Comparison of ENCODE assay signal across 23 cellular contexts in genomic region chr3:189808246-189809007, GRCh38.
DNase-seq lines count a peak whose midpoint lies in the region; FAIRE-seq and TF ChIP-seq lines count a peak whose summit lies in the region.
"Had no signal": no experiment of that assay in that cellular context is flagged by ENCODE, and none has a peak within 500 bp of the region (broad histone marks: within the 10 kb centered on the region; RNA-seq: fewer than 3 reads in every experiment).

No MANE protein-coding gene starts in this region.

- DNase-seq in keratinocyte (ENCODE audit: low read depth, low spot score) (no peak), neuronal stem cell (ENCODE audit: low spot score) (no peak), testis (peak; percentile 23), HUDEP-2 (lab: John Stamatoyannopoulos, UW; ENCODE audit: unreplicated experiment in 76 of 76) (no peak), HCEC 1CT (no peak), DMS79 treated with DMSO at 0.1 percent for 48 hours (lab: John Stamatoyannopoulos, UW) (no peak)
- DNase-seq: BE2C; EL; GF-D8; H7; IMR-90; MV-4-11; NCI-H1105 treated with DMSO at 0.1 percent for 48 hours; NCI-H2029 treated with DMSO at 0.1 percent for 48 hours; NCI-H226; NCI-H510A treated with DMSO at 0.1 percent for 48 hours; NCI-H774; NK-92 treated with Interleukin-12 subunit alpha and Interleukin-12 subunit beta, amount 100 ng/mL, for 24 hours; SIG-M5 had no signal

- intact Hi-C loops in testis (cut with DNase I; ENCODE audit: low total_unique reads) = no loop called here

- no peaks in the 10 kb centered on the region for H3K79me1 ChIP-seq in neuronal stem cell (ENCODE audit: low read depth, low read length)

- peaks cover 82% of the 10 kb centered on the region for H3K79me2 ChIP-seq in keratinocyte (ENCODE audit: control insufficient read depth, insufficient read depth, low read length)

- peak overlapping the region; percentile 90 for H3K23ac ChIP-seq in neuronal stem cell (ENCODE audit: low read depth, low read length, poor library complexity)

- dilution Hi-C loops in keratinocyte (cut with MboI; ENCODE audit: extremely low pct_ligation_motif_present, low sequenced_read_pairs) = no loop called here

- H3K4me2 ChIP-seq in keratinocyte (ENCODE audit: control insufficient read depth, extremely low read depth, insufficient read depth, low read depth, low read length) = no peak overlapping the region
- H3K4me2 ChIP-seq in neuronal stem cell (ENCODE audit: insufficient read depth, low read length, poor library complexity, severe bottlenecking) = no peak overlapping the region
- H3K4me2 ChIP-seq: KMS-11 had no signal

- H3K14ac ChIP-seq in neuronal stem cell (ENCODE audit: low read length) = peak overlapping the region; percentile 41

- H2AK5ac ChIP-seq in neuronal stem cell (ENCODE audit: low read depth, low read length) = no peak overlapping the region

- no peak overlapping the region for H2BK15ac ChIP-seq in neuronal stem cell (ENCODE audit: low read length)

- no peak overlapping the region for H3K9ac ChIP-seq in keratinocyte (ENCODE audit: control insufficient read depth, extremely low read depth, insufficient read depth, low read length)
- H3K9ac ChIP-seq in neuronal stem cell (ENCODE audit: low read depth, low read length, poor library complexity) = peak overlapping the region; percentile 47
- H3K9ac ChIP-seq: KMS-11 had no signal

- H2BK120ac ChIP-seq in neuronal stem cell (ENCODE audit: low read depth, low read length) = no peak overlapping the region

- H2BK12ac ChIP-seq in neuronal stem cell (ENCODE audit: low read length) = peak overlapping the region; percentile 59

- no CpG with 5 or more reads among the region's 29 CpGs for WGBS in neuronal stem cell (ENCODE audit: extremely low coverage in 2 of 2, insufficient read length in 2 of 2, insufficient replicate concordance in 1 of 2), 2 donors
- WGBS in testis, 2 donors = 69 to 86% methylated on average over 28 to 29 of the region's 29 CpGs

- FAIRE-seq in keratinocyte (lab: Jason Lieb, UNC) = no peak
- FAIRE-seq: GM19239, HTR-8/SVneo had no signal

- no peak overlapping the region for H3K4me3 ChIP-seq in HEK293 (ENCODE audit: low read depth, low read length)
- no peak overlapping the region for H3K4me3 ChIP-seq in keratinocyte (ENCODE audit: control insufficient read depth in 2 of 3, extremely low read depth in 1 of 3, insufficient read depth in 2 of 3, low read depth in 1 of 3, low read length in 3 of 3)
- peak overlapping the region in 1 of 2 donors; percentile 62 for H3K4me3 ChIP-seq in neuronal stem cell (ENCODE audit: low read length in 2 of 2)
- H3K4me3 ChIP-seq in testis = no peak overlapping the region

- no peak overlapping the region for H4K91ac ChIP-seq in neuronal stem cell (ENCODE audit: low read depth, low read length, poor library complexity)

- no peaks in the 10 kb centered on the region for H3K9me3 ChIP-seq in HEK293 (ENCODE audit: control insufficient read depth, insufficient read depth, low read depth, low read length)
- H3K9me3 ChIP-seq in keratinocyte (ENCODE audit: control insufficient read depth, low read depth, low read length) = no peaks in the 10 kb centered on the region
- H3K9me3 ChIP-seq in neuronal stem cell (replicated peaks in 1 of 2; ENCODE audit: control insufficient read depth in 2 of 2, insufficient read depth in 1 of 2, low read depth in 1 of 2, low read length in 2 of 2) = no peaks in the 10 kb centered on the region
- H3K9me3 ChIP-seq in testis = no peaks in the 10 kb centered on the region
- H3K9me3 ChIP-seq: BE2C had no signal

- H3K27ac ChIP-seq in HEK293 (ENCODE audit: extremely low read depth, low read depth, low read length) (no peak overlapping the region), keratinocyte (ENCODE audit: control insufficient read depth, insufficient read depth, low read length) (peak overlapping the region; percentile 10), neuronal stem cell (replicated peaks; ENCODE audit: low read length) (no peak overlapping the region), testis (no peak overlapping the region)
- H3K27ac ChIP-seq: KMS-11 had no signal

- no peak overlapping the region for H2BK5ac ChIP-seq in neuronal stem cell (ENCODE audit: low read length)

- H4K8ac ChIP-seq in neuronal stem cell (ENCODE audit: low read depth, low read length) = no peak overlapping the region

- TF ChIP-seq POLR2A in testis (IDR thresholded peaks at IDR 0.05) = no peak

- H2AFZ ChIP-seq in keratinocyte (ENCODE audit: control insufficient read depth, low read length) (no peak overlapping the region), neuronal stem cell (ENCODE audit: low read length) (no peak overlapping the region)

- POLR2A ChIA-PET in HEK293 (lab: Yijun Ruan, JAX) = no interaction called here

- no peaks in the 10 kb centered on the region for H3K4me1 ChIP-seq in HEK293 (ENCODE audit: control insufficient read depth, insufficient read depth, low read length)
- H3K4me1 ChIP-seq in keratinocyte (ENCODE audit: control insufficient read depth, extremely low read depth, insufficient read depth, low read length) = peaks cover 41% of the 10 kb centered on the region
- peaks cover 7 to 8% of the 10 kb centered on the region in 2 donors for H3K4me1 ChIP-seq in neuronal stem cell (ENCODE audit: control insufficient read depth in 2 of 2, insufficient read depth in 1 of 2, low read depth in 1 of 2, low read length in 2 of 2)
- H3K4me1 ChIP-seq in testis = no peaks in the 10 kb centered on the region
- H3K4me1 ChIP-seq: BE2C had no signal

- H3K36me3 ChIP-seq in HEK293 (ENCODE audit: control insufficient read depth in 2 of 2, insufficient read depth in 1 of 2, low read length in 2 of 2) (no peaks in the 10 kb centered on the region), keratinocyte (ENCODE audit: control insufficient read depth in 2 of 2, extremely low read depth in 1 of 2, insufficient read depth in 2 of 2, low read length in 2 of 2) (peaks cover 27 to 51% of the 10 kb centered on the region in 2 experiments), neuronal stem cell (replicated peaks in 1 of 2; ENCODE audit: control insufficient read depth in 2 of 2, insufficient read depth in 2 of 2, low read length in 2 of 2) (no peaks in the 10 kb centered on the region), testis (ENCODE audit: low read depth, missing control alignments) (no peaks in the 10 kb centered on the region)
- H3K36me3 ChIP-seq: BE2C had no signal

- peak overlapping the region; percentile 55 for H3K18ac ChIP-seq in neuronal stem cell (ENCODE audit: low read length)

- H3K4ac ChIP-seq in neuronal stem cell (ENCODE audit: low read length) = no peak overlapping the region

- CTCF ChIA-PET in HEK293 (lab: Yijun Ruan, JAX) = no interaction called here

- H3K27me3 ChIP-seq in keratinocyte (ENCODE audit: control insufficient read depth, extremely low read depth, insufficient read depth, low read length) (no peaks in the 10 kb centered on the region), neuronal stem cell (ENCODE audit: control insufficient read depth in 3 of 3, insufficient read depth in 3 of 3, low read depth in 1 of 3, low read length in 3 of 3) (peaks cover 7 to 90% (median 35%) of the 10 kb centered on the region in 3 experiments), testis (no peaks in the 10 kb centered on the region)
- H3K27me3 ChIP-seq: BE2C had no signal

- TF ChIP-seq CTCF in HEK293 (tag by site-specific recombination; IDR thresholded peaks at IDR 0.05) (no peak), keratinocyte (optimal IDR thresholded peaks at IDR 0.05 in 1 of 3, IDR thresholded peaks at IDR 0.05 in 1 of 3, conservative IDR thresholded peaks at IDR 0.05 in 1 of 3; ENCODE audit: extremely low read depth in 1 of 3, insufficient read depth in 2 of 3, low read length in 3 of 3) (no peak), testis (IDR thresholded peaks at IDR 0.05) (no peak)

- no peaks in the 10 kb centered on the region for H3K9me1 ChIP-seq in keratinocyte (ENCODE audit: control insufficient read depth, extremely low read depth, insufficient read depth, low read length)

- H4K20me1 ChIP-seq in keratinocyte (ENCODE audit: control insufficient read depth, extremely low read depth, insufficient read depth, low read length) = peaks cover 3% of the 10 kb centered on the region

TF ChIP-seq in HEK293, 187 proteins besides CTCF, POLR2A, EP300 and RAD21:
- TF ChIP-seq ZNF132 (tag by site-specific recombination; IDR thresholded peaks at IDR 0.05; ENCODE audit: borderline replicate concordance) (no peak), PRDM4 (tag by site-specific recombination; IDR thresholded peaks at IDR 0.05) (no peak), ZNF202 (tag by site-specific recombination; IDR thresholded peaks at IDR 0.05; ENCODE audit: borderline replicate concordance) (0 out of 2 replicates have a peak, but pooled peaks have one; percentile 26)
TF ChIP-seq in HEK293: peak in this region for 1.
